ENCODE assay signal across 10 cellular contexts in genomic region chr20:44583179-44583578, GRCh38. TPM values are rescaled to one million over a fixed set of nuclear protein-coding genes. Genes with fewer than 3 reads are reported as not detected.
DNase-seq lines count a peak whose midpoint lies in the region; ATAC-seq and TF ChIP-seq lines count a peak whose summit lies in the region.
"Had no signal": no experiment of that assay in that cellular context is flagged by ENCODE, and none has a peak within 500 bp of the region (broad histone marks: within the 10 kb centered on the region; RNA-seq: fewer than 3 reads in every experiment).

No MANE protein-coding gene starts in this region.

- in situ Hi-C loops in Panc1 (cut with HindIII; ENCODE audit: low pct_unique_long_range_greater_than_20kb, low sequenced_read_pairs): no loop called here

- intact Hi-C loops in Panc1 (cut with micrococcal nuclease; ENCODE audit: unreplicated experiment) (no loop called here), psoas muscle (cut with DNase I) (loop anchor here in 1 of 2 donors (5.0 kb wide), 1 partner anchor 61 kb away; the partner anchor contains the start of gene SERINC3)

- no peaks in the 10 kb centered on the region for H3K27me3 ChIP-seq in AG04450 (ENCODE audit: control insufficient read depth, insufficient read depth, low read length)
- H3K27me3 ChIP-seq in Panc1 (ENCODE audit: control insufficient read depth, insufficient read depth, low read length): no peaks in the 10 kb centered on the region
- no peaks in the 10 kb centered on the region for H3K27me3 ChIP-seq in psoas muscle (ENCODE audit: insufficient read depth in 3 of 3, low read length in 2 of 3)

- peaks cover 48% of the 10 kb centered on the region for H3K4me1 ChIP-seq in Panc1 (ENCODE audit: control insufficient read depth, insufficient read depth, low read length)
- peaks cover 64% of the 10 kb centered on the region for H3K4me1 ChIP-seq in psoas muscle

- no TSS peak for BruUV-seq in Panc1 (replicated peaks; lab: Mats Ljungman, UMichigan)

- CTCF ChIA-PET in AG04450 (lab: Charles Lee): interaction anchor here (1.7 kb wide), 1 partner anchor 26 kb away, joined by 3 read pairs; no protein-coding TSS in a partner anchor
- CTCF ChIA-PET in Panc1 (lab: Charles Lee): interaction anchor here (0.8 kb wide), 1 partner anchor 25 kb away, joined by 3 read pairs; no protein-coding TSS in a partner anchor

- POLR2A ChIA-PET in AG04450 (lab: Yijun Ruan, JAX): interaction anchor here (1.0 kb wide), 1 partner anchor 15 kb away, joined by 3 read pairs; no protein-coding TSS in a partner anchor
- POLR2A ChIA-PET in Panc1 (lab: Charles Lee): no interaction called here

- no peak for ATAC-seq in Panc1
- no peak for ATAC-seq in psoas muscle

- peak overlapping the region; percentile 68 for H3K4me3 ChIP-seq in AG04450 (ENCODE audit: low read depth, low read length)
- H3K4me3 ChIP-seq in Panc1 (ENCODE audit: low read depth in 2 of 2, low read length in 2 of 2): no peak overlapping the region
- peak overlapping the region; percentile 76 for H3K4me3 ChIP-seq in fibroblast of villous mesenchyme (ENCODE audit: low read depth, low read length)
- peak overlapping the region; percentile 88 for H3K4me3 ChIP-seq in psoas muscle

- 9 to 33% (median 19%) methylated on average over 1 of the region's 1 CpG for WGBS in psoas muscle, 3 donors

- no peaks in the 10 kb centered on the region for H3K9me3 ChIP-seq in AG04450 (ENCODE audit: control insufficient read depth, insufficient read depth, low read length)
- H3K9me3 ChIP-seq in Panc1 (ENCODE audit: control insufficient read depth, insufficient read depth, low read depth, low read length): no peaks in the 10 kb centered on the region
- no peaks in the 10 kb centered on the region for H3K9me3 ChIP-seq in psoas muscle

- no peaks in the 10 kb centered on the region for H3K36me3 ChIP-seq in Panc1 (ENCODE audit: control insufficient read depth, insufficient read depth, low read length)
- peaks cover 0 to 14% of the 10 kb centered on the region in 2 donors for H3K36me3 ChIP-seq in psoas muscle (ENCODE audit: insufficient read depth in 1 of 2, low read depth in 1 of 2)

- TF ChIP-seq CTCF in AG04450 (IDR thresholded peaks at IDR 0.05; ENCODE audit: low read depth, low read length): no peak
- TF ChIP-seq CTCF in Panc1 (IDR thresholded peaks at IDR 0.05): no peak
- no peak for TF ChIP-seq CTCF in fibroblast of villous mesenchyme (IDR thresholded peaks at IDR 0.05; ENCODE audit: insufficient read depth, low read depth, low read length)
- TF ChIP-seq CTCF in psoas muscle (IDR thresholded peaks at IDR 0.05): no peak

- H3K27ac ChIP-seq in AG04450 (ENCODE audit: low read depth, low read length) (no peak overlapping the region), Panc1 (ENCODE audit: low read length) (peak overlapping the region; percentile 78), psoas muscle (peak overlapping the region; percentile 96)

- DNase-seq in AG04450 (ENCODE audit: low read depth, low spot score) (no peak), Panc1 (ENCODE audit: low read depth, low spot score) (no peak), fibroblast of villous mesenchyme (ENCODE audit: low read depth) (peak; percentile 92), psoas muscle (no peak), A172 (ENCODE audit: low spot score) (no peak), pons (ENCODE audit: low spot score) (no peak), NCI-H2029 (lab: John Stamatoyannopoulos, UW) (no peak)
- no peak for DNase-seq in stimulated activated naive CD4-positive, alpha-beta T cell (lab: John Stamatoyannopoulos, UW)
- DNase-seq: endodermal cell, NCI-H774 had no signal

RNA-seq across cellular contexts. Expression of gene PKIG, which starts 0.8 kb away (rescaled TPM):
- polyA plus RNA-seq in AG04450 (2011; rRNA removed): 107 and 128 TPM in 2 replicates
- 50.6 and 65.6 TPM in 2 replicates for polyA minus RNA-seq in AG04450 (2011; rRNA and poly(A)+ RNA removed)
- 66.3 TPM for total RNA-seq in Panc1 (2021; ENCODE audit: unreplicated experiment)
- 91.5 TPM for polyA plus RNA-seq in Panc1 (2012; ENCODE audit: insufficient read length)
- 160 and 220 TPM in 2 replicates for total RNA-seq in fibroblast of villous mesenchyme
- 100 to 1,000 TPM in 2 of 4 donors, 10 to 100 TPM in 2; 35.2 to 110 (median 88.3) TPM for total RNA-seq in psoas muscle
- polyA plus RNA-seq in psoas muscle: 100 to 1,000 TPM in 2 of 3 donors, 10 to 100 TPM in 1; 33.5 to 134 (median 108) TPM
- total RNA-seq in A172 (2014; rRNA removed; shearing (Covaris generic)): 139 and 149 TPM in 2 replicates

Comparison
In these comparisons a context has a peak if more than half of its experiments do, and no peak if none do; other contexts are left out.
1. H3K4me3 ChIP-seq: peak in AG04450 (single experiment), fibroblast of villous mesenchyme (single experiment) and psoas muscle (single experiment); none in Panc1 (0 of 2).